Comparison of ENCODE assay signal across 9 cellular contexts in genomic region chr12:64782181-64782580, GRCh38. TPM values are rescaled to one million over a fixed set of nuclear protein-coding genes. Genes with fewer than 3 reads are reported as not detected.
A peak's percentile ranks its signal among the peaks of the same experiment; 100 is the strongest.
DNase-seq lines count a peak whose midpoint lies in the region; ATAC-seq and TF ChIP-seq lines count a peak whose summit lies in the region.
"Had no signal": no experiment of that assay in that cellular context is flagged by ENCODE, and none has a peak within 500 bp of the region (broad histone marks: within the 10 kb centered on the region; RNA-seq: fewer than 3 reads in every experiment).

No MANE protein-coding gene starts in this region.

- peaks cover 73% of the 10 kb centered on the region for H3K27me3 Mint-ChIP-seq in activated naive CD4-positive, alpha-beta T cell treated with anti-CD3 and anti-CD28 coated beads, Interleukin-2, amount 10 ng/mL, durations not matched to agents 7 days and 5 days

- no peaks in the 10 kb centered on the region for H3K9me2 ChIP-seq in PC-3 (replicated peaks; ENCODE audit: low read length)

- POLR2A ChIA-PET in PC-3 (lab: Charles Lee; ENCODE audit: unreplicated experiment), result interaction anchor here (0.7 kb wide), 1 partner anchor 36 kb away, joined by 12 read pairs; no protein-coding TSS in a partner anchor

- H3K27ac ChIP-seq in PC-3 (ENCODE audit: low read length) (no peak overlapping the region), esophagus muscularis mucosa (replicated peaks in 1 of 4) (no peak overlapping the region), gastrocnemius medialis (peak overlapping the region in 1 of 4 donors; percentile 33)

- H3F3A ChIP-seq in PC-3 (ENCODE audit: low read length, unreplicated experiment), result no peaks in the 10 kb centered on the region

- DNase-seq in SKM-1 treated with dmso at 0.1 percent for 144 hours (lab: John Stamatoyannopoulos, UW; ENCODE audit: unreplicated experiment), result peak; percentile 11
- no peak for DNase-seq in SKM-1 (lab: John Stamatoyannopoulos, UW; ENCODE audit: unreplicated experiment)
- DNase-seq in PC-3, result no peak
- DNase-seq in esophagus muscularis mucosa (ENCODE audit: extremely low spot score), result no peak
- DNase-seq in gastrocnemius medialis, result no peak
- DNase-seq in effector CD8-positive, alpha-beta T cell (lab: John Stamatoyannopoulos, UW), result no peak
- DNase-seq in activated naive CD4-positive, alpha-beta T cell treated with anti-CD3 and anti-CD28 coated beads, Interleukin-2, amount 10 ng/mL, durations not matched to agents 7 days and 5 days, result no peak
- DNase-seq in NCI-H82 (lab: John Stamatoyannopoulos, UW), result no peak
- DNase-seq: activated CD8-positive, alpha-beta memory T cell treated with anti-CD3 and anti-CD28 coated beads, Interleukin-2, amount 10 ng/mL, durations not matched to agents 7 days and 5 days had no signal

- ATAC-seq in PC-3, result no peak
- ATAC-seq in gastrocnemius medialis, result peak in 1 of 2 donors; percentile 12

- H3K4me3 ChIP-seq in PC-3 (ENCODE audit: low read length) (peak overlapping the region; percentile 89), esophagus muscularis mucosa (peak overlapping the region; percentile 63 to 77 (median 66)), gastrocnemius medialis (peak overlapping the region; percentile 17 to 64 (median 53))

- intact Hi-C loops in PC-3 (cut with micrococcal nuclease) (no loop called here), esophagus muscularis mucosa (cut with DNase I) (no loop called here), gastrocnemius medialis (cut with DNase I; ENCODE audit: low total_unique reads) (no loop called here)

- H3K79me2 ChIP-seq in PC-3 (ENCODE audit: low read length), result peaks cover 40% of the 10 kb centered on the region

- H3K9me3 ChIP-seq in PC-3 (ENCODE audit: low read length) (no peaks in the 10 kb centered on the region), esophagus muscularis mucosa (no peaks in the 10 kb centered on the region), gastrocnemius medialis (no peaks in the 10 kb centered on the region)

- peaks cover 20% of the 10 kb centered on the region for H3K4me1 Mint-ChIP-seq in activated naive CD4-positive, alpha-beta T cell treated with anti-CD3 and anti-CD28 coated beads, Interleukin-2, amount 10 ng/mL, durations not matched to agents 7 days and 5 days

- TF ChIP-seq POLR2A in esophagus muscularis mucosa (IDR thresholded peaks at IDR 0.05; ENCODE audit: low read depth), result no peak
- TF ChIP-seq POLR2A in gastrocnemius medialis (IDR thresholded peaks at IDR 0.05), result no peak

- in situ Hi-C loops in gastrocnemius medialis (cut with MboI; ENCODE audit: low sequenced_read_pairs in 4 of 4), result no loop called here

- BruUV-seq in PC-3 (replicated peaks; lab: Mats Ljungman, UMichigan), result no TSS peak

- H3K4me1 ChIP-seq in PC-3 (ENCODE audit: insufficient read depth, low read length) (peaks cover 17% of the 10 kb centered on the region), esophagus muscularis mucosa (peaks cover 7 to 26% (median 21%) of the 10 kb centered on the region in 4 donors), gastrocnemius medialis (peaks cover 3 to 11% of the 10 kb centered on the region in 2 donors)

- no peaks in the 10 kb centered on the region for H3K9me3 Mint-ChIP-seq in activated naive CD4-positive, alpha-beta T cell treated with anti-CD3 and anti-CD28 coated beads, Interleukin-2, amount 10 ng/mL, durations not matched to agents 7 days and 5 days

- TF ChIP-seq CTCF in PC-3 (conservative IDR thresholded peaks at IDR 0.05; ENCODE audit: low read depth, low read length), result no peak
- no peak for TF ChIP-seq CTCF in esophagus muscularis mucosa (IDR thresholded peaks at IDR 0.05)
- TF ChIP-seq CTCF in gastrocnemius medialis (IDR thresholded peaks at IDR 0.05 in 4 of 5, conservative IDR thresholded peaks at IDR 0.05 in 1 of 5), result no peak

- TF ChIP-seq EP300 in esophagus muscularis mucosa (IDR thresholded peaks at IDR 0.05), result no peak

- H3K27ac Mint-ChIP-seq in activated naive CD4-positive, alpha-beta T cell treated with anti-CD3 and anti-CD28 coated beads, Interleukin-2, amount 10 ng/mL, durations not matched to agents 7 days and 5 days, result no peak overlapping the region
- H3K27ac Mint-ChIP-seq: activated CD8-positive, alpha-beta memory T cell treated with anti-CD3 and anti-CD28 coated beads, Interleukin-2, amount 10 ng/mL, durations not matched to agents 7 days and 5 days had no signal

- H3K27me3 ChIP-seq in PC-3 (ENCODE audit: low read length) (no peaks in the 10 kb centered on the region), esophagus muscularis mucosa (peaks cover 6 to 68% (median 28%) of the 10 kb centered on the region in 4 donors), gastrocnemius medialis (peaks cover 53 to 59% (median 54%) of the 10 kb centered on the region in 3 donors)

- H3K9ac ChIP-seq in PC-3 (ENCODE audit: low read length), result peak overlapping the region; percentile 55; the same call in 1 of the 2 replicates

- peaks cover 3% of the 10 kb centered on the region for H3K36me3 Mint-ChIP-seq in activated naive CD4-positive, alpha-beta T cell treated with anti-CD3 and anti-CD28 coated beads, Interleukin-2, amount 10 ng/mL, durations not matched to agents 7 days and 5 days
- H3K36me3 Mint-ChIP-seq: activated CD8-positive, alpha-beta memory T cell treated with anti-CD3 and anti-CD28 coated beads, Interleukin-2, amount 10 ng/mL, durations not matched to agents 7 days and 5 days had no signal

- H3K4me3 Mint-ChIP-seq in activated naive CD4-positive, alpha-beta T cell treated with anti-CD3 and anti-CD28 coated beads, Interleukin-2, amount 10 ng/mL, durations not matched to agents 7 days and 5 days, result no peak overlapping the region

- H4K20me1 ChIP-seq in PC-3 (ENCODE audit: low read length), result no peaks in the 10 kb centered on the region

- CTCF ChIA-PET in PC-3 (lab: Charles Lee), result interaction anchor here (2.3 kb wide), 1 partner anchor 15 kb away, joined by 10 read pairs; no protein-coding TSS in a partner anchor
- CTCF ChIA-PET in activated naive CD4-positive, alpha-beta T cell treated with anti-CD3 and anti-CD28 coated beads, Interleukin-2, amount 10 ng/mL, durations not matched to agents 7 days and 5 days (lab: Charles Lee), result interaction anchor here (0.8 to 1.4 kb wide), 3 partner anchors 9 to 217 kb away, joined by 3 to 6 read pairs (median 5); no protein-coding TSS in a partner anchor

- H3K36me3 ChIP-seq in PC-3 (ENCODE audit: low read depth, low read length) (no peaks in the 10 kb centered on the region), esophagus muscularis mucosa (no peaks in the 10 kb centered on the region), gastrocnemius medialis (no peaks in the 10 kb centered on the region)

- H2AFZ ChIP-seq in PC-3 (ENCODE audit: low read length), result peak overlapping the region; percentile 90

- H3K4me2 ChIP-seq in PC-3 (ENCODE audit: low read length), result peak overlapping the region; percentile 91

- WGBS in esophagus muscularis mucosa, result 43% methylated on average over 3 of the region's 3 CpGs

RNA-seq across cellular contexts. Expression of gene GNS, which starts 23.0 kb away (rescaled TPM):
- total RNA-seq in PC-3 (2014; rRNA removed) (55.1 TPM in 2 replicates), esophagus muscularis mucosa (10 to 100 TPM; 71.0 to 92.9 (median 89.9) TPM), gastrocnemius medialis (10 to 100 TPM; 41.9 to 56.5 (median 53.9) TPM)

RNA-seq across cellular contexts. Expression of gene TBC1D30, which starts 42.3 kb away (rescaled TPM):
- total RNA-seq in PC-3 (2014; rRNA removed), result 16.8 and 36.1 TPM in 2 replicates
- 1 to 10 TPM; 1.9 to 4.0 (median 2.7) TPM for total RNA-seq in esophagus muscularis mucosa
- total RNA-seq in gastrocnemius medialis, result 1 to 10 TPM in 1 of 4 donors, under 1 TPM in 3; 0.07 to 3.8 (median 0.87) TPM
